In the genomic region with DNA sequence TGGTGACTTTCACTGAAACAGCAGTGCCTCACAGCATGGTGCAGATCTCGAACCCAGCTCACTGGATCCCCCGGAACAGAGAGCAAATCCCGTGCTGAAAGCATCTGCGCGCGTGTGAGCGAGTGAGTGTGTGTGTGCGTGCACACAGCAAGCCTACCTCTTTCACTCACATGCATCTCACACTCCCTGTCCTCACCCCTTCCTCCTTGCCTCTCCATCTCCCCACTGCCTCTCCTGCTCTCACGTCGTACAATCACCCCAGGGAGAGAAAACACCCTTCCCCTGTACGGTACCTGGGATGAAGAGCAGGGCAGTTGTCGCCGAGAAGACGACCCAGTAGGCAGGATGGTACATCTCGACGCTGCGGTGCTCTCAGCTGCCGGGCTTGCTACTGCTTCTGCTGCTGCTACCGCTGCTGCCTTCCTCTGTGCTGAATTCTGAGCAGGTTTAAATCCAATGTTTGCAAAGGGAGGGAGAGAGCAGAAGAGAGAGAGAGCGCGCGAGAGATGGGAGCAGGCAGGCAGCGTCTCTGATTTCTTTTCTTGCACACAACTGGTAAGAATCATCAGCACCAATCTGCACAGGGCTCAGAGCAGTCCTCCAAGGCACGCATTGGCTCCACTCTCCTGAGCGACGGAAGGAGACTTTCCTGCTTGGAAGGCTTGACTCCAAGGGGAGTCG, we compare ENCODE assay signal across 14 cellular contexts. TPM values are rescaled to one million over a fixed set of nuclear protein-coding genes. Genes with fewer than 3 reads are reported as not detected.
DNase-seq lines count a peak whose midpoint lies in the region; TF ChIP-seq lines count a peak whose summit lies in the region.
"Had no signal": no experiment of that assay in that cellular context is flagged by ENCODE, and none has a peak within 500 bp of the region (broad histone marks: within the 10 kb centered on the region; RNA-seq: fewer than 3 reads in every experiment).

TSS of gene OPCML (minus strand) at position 531 of the 681 bp plus-strand sequence.

- H3K4me3 ChIP-seq in neuron (ENCODE audit: low read length) = peak within 1 kb of the TSS; percentile 17

- H2AFZ ChIP-seq in neuron (ENCODE audit: low read depth, low read length) = no peak within 1 kb of the TSS

- H3K27me3 ChIP-seq in neuron (ENCODE audit: insufficient read depth, low read length) = no peaks in the 10 kb centered on the region

- no peaks in the 10 kb centered on the region for H3K9me3 ChIP-seq in neuron (ENCODE audit: low read length)

- DNase-seq in Daoy (ENCODE audit: low read depth) = peak; percentile 19
- peak; percentile 58 for DNase-seq in NCI-H748 (lab: John Stamatoyannopoulos, UW; ENCODE audit: unreplicated experiment)
- peak; percentile 9 for DNase-seq in globus pallidus (ENCODE audit: low spot score)
- DNase-seq in erythroblast (lab: John Stamatoyannopoulos, UW) = no peak
- DNase-seq in NOMO-1 treated with dmso at 0.1 percent for 144 hours (lab: John Stamatoyannopoulos, UW; ENCODE audit: unreplicated experiment) = no peak
- no peak for DNase-seq in NOMO-1 (lab: John Stamatoyannopoulos, UW; ENCODE audit: unreplicated experiment in 2 of 2)
- DNase-seq in DMS114 treated with DMSO at 0.1 percent for 48 hours (lab: John Stamatoyannopoulos, UW; ENCODE audit: unreplicated experiment) = no peak
- DNase-seq: activated B cell treated with CpG ODN at 0.5 μM for 24 hours; activated naive CD8-positive, alpha-beta T cell treated with anti-CD3 and anti-CD28 coated beads, Interleukin-2, amount 10 ng/mL, durations not matched to agents 7 days and 5 days; kidney glomerular epithelial cell; NCI-H2029 had no signal

- H3K36me3 ChIP-seq in neuron (ENCODE audit: insufficient read depth, low read length) = no peaks in the 10 kb centered on the region

- H3K4me1 ChIP-seq in neuron (ENCODE audit: insufficient read depth, low read length) = peaks cover 11% of the 10 kb centered on the region

- TF ChIP-seq POLR2A in erythroblast (IDR thresholded peaks at IDR 0.05; ENCODE audit: low read length) = no peak

RNA-seq across cellular contexts. Expression of gene OPCML, which starts in this region (rescaled TPM):
- total RNA-seq in Daoy (2014; rRNA removed; shearing (Covaris generic)) = not detected in 2 replicates
- total RNA-seq: activated B cell treated with CpG ODN at 0.5 μM for 24 hours; activated naive CD8-positive, alpha-beta T cell treated with anti-CD3 and anti-CD28 coated beads, Interleukin-2, amount 10 ng/mL, durations not matched to agents 7 days and 5 days; LHCN-M2; natural killer cell treated with Interleukin-12 subunit alpha and Interleukin-12 subunit beta and Interleukin-15 and Interleukin-18, amount 100 ng/mL, for 72 hours had no signal

Comparison
In these comparisons a context has a peak if more than half of its experiments do, and no peak if none do; other contexts are left out.
1. Peak in DNase-seq in Daoy; RNA of the gene not detected or under 1 TPM.
2. DNase-seq: peak in NCI-H748 (single experiment) and globus pallidus (single experiment); none in erythroblast (0 of 2), NOMO-1 treated with dmso at 0.1 percent for 144 hours (single experiment), NOMO-1 (0 of 2) and DMS114 treated with DMSO at 0.1 percent for 48 hours (single experiment).